Comparison of ENCODE assay signal across 9 cellular contexts in genomic region chr21:16587141-16587570, GRCh38.
DNase-seq lines count a peak whose midpoint lies in the region; ATAC-seq and TF ChIP-seq lines count a peak whose summit lies in the region.
"Had no signal": no experiment of that assay in that cellular context is flagged by ENCODE, and none has a peak within 500 bp of the region (broad histone marks: within the 10 kb centered on the region; RNA-seq: fewer than 3 reads in every experiment).

No MANE protein-coding gene starts in this region.

- H3K4me3 Mint-ChIP-seq in activated T-helper 2 cell treated with anti-CD3 and anti-CD28 coated beads, Interferon-gamma antibody, Interleukin-2, Interleukin-4, amounts not matched to agents 10 μg/mL and 5 μg/mL and 100 μg/mL, durations not matched to agents 14 hours and 24 hours and 36 hours (ENCODE audit: low read depth): no peak overlapping the region
- H3K4me3 Mint-ChIP-seq: B cell had no signal

- ATAC-seq in aorta (ENCODE audit: low FRiP score): peak; percentile 55
- no peak for ATAC-seq in GM21423 (IDR thresholded peaks at IDR 0.05; ENCODE audit: unreplicated experiment)

- DNase-seq in NCI-H524 (lab: John Stamatoyannopoulos, UW) (peak; percentile 10 to 61), NCI-H524 treated with DMSO at 0.1 percent for 48 hours (lab: John Stamatoyannopoulos, UW) (no peak), breast epithelium (ENCODE audit: low spot score in 2 of 2) (peak in 1 of 2 donors; percentile 48), aorta (peak; percentile 52 to 75)
- DNase-seq in activated CD4-positive, CD25-positive, alpha-beta regulatory T cell treated with anti-CD3 and anti-CD28 coated beads, Interleukin-2, amount 50 U/mL, for 72 hours: no peak
- no peak for DNase-seq in activated T-helper 2 cell treated with anti-CD3 and anti-CD28 coated beads, Interferon-gamma antibody, Interleukin-2, Interleukin-4, amounts not matched to agents 10 μg/mL and 5 μg/mL and 100 μg/mL, durations not matched to agents 14 hours and 24 hours and 36 hours (ENCODE audit: low spot score)

- TF ChIP-seq RAD21 in liver (IDR thresholded peaks at IDR 0.05): peak; percentile 56 to 58

- H3K9me3 Mint-ChIP-seq in activated T-helper 2 cell treated with anti-CD3 and anti-CD28 coated beads, Interferon-gamma antibody, Interleukin-2, Interleukin-4, amounts not matched to agents 10 μg/mL and 5 μg/mL and 100 μg/mL, durations not matched to agents 14 hours and 24 hours and 36 hours: peaks cover 3% of the 10 kb centered on the region

- no peaks in the 10 kb centered on the region for H3K4me1 Mint-ChIP-seq in activated T-helper 2 cell treated with anti-CD3 and anti-CD28 coated beads, Interferon-gamma antibody, Interleukin-2, Interleukin-4, amounts not matched to agents 10 μg/mL and 5 μg/mL and 100 μg/mL, durations not matched to agents 14 hours and 24 hours and 36 hours (ENCODE audit: low read depth)
- H3K4me1 Mint-ChIP-seq: B cell had no signal

- TF ChIP-seq CTCF in breast epithelium (IDR thresholded peaks at IDR 0.05) (no peak), liver (IDR thresholded peaks at IDR 0.05; ENCODE audit: low read depth, low read length, missing input control) (no peak)

- H3K27me3 ChIP-seq in breast epithelium (no peaks in the 10 kb centered on the region), liver (ENCODE audit: control insufficient read depth in 4 of 4, insufficient read depth in 4 of 4, low read length in 3 of 4) (no peaks in the 10 kb centered on the region), aorta (ENCODE audit: control insufficient read depth in 1 of 2, insufficient read depth in 2 of 2, low read length in 1 of 2) (no peaks in the 10 kb centered on the region)

- peak overlapping the region; percentile 32 to 67 for H3K9ac ChIP-seq in liver (ENCODE audit: low read depth in 1 of 2, low read length in 2 of 2)

- 33% methylated on average over 5 of the region's 5 CpGs for WGBS in liver
- 9 to 11% methylated on average over 5 of the region's 5 CpGs for WGBS in aorta, 2 donors

- H3K9me3 ChIP-seq in breast epithelium: no peaks in the 10 kb centered on the region
- H3K9me3 ChIP-seq in liver (ENCODE audit: control insufficient read depth in 4 of 4, low read length in 3 of 4): no peaks in the 10 kb centered on the region
- H3K9me3 ChIP-seq in aorta (ENCODE audit: control insufficient read depth, low read length): no peaks in the 10 kb centered on the region

- no peaks in the 10 kb centered on the region for H3K4me1 ChIP-seq in breast epithelium
- peaks cover 1 to 12% (median 6%) of the 10 kb centered on the region in 4 donors for H3K4me1 ChIP-seq in liver (ENCODE audit: control insufficient read depth in 4 of 4, insufficient read depth in 4 of 4, low read length in 3 of 4)
- H3K4me1 ChIP-seq in aorta (ENCODE audit: control insufficient read depth in 1 of 2, insufficient read depth in 2 of 2, low read length in 2 of 2): no peaks in the 10 kb centered on the region

- no peak for TF ChIP-seq POLR2A in breast epithelium (IDR thresholded peaks at IDR 0.05)

- no peak overlapping the region for H3K27ac Mint-ChIP-seq in activated T-helper 2 cell treated with anti-CD3 and anti-CD28 coated beads, Interferon-gamma antibody, Interleukin-2, Interleukin-4, amounts not matched to agents 10 μg/mL and 5 μg/mL and 100 μg/mL, durations not matched to agents 14 hours and 24 hours and 36 hours
- H3K27ac Mint-ChIP-seq: B cell had no signal

- intact Hi-C loops in breast epithelium (cut with DNase I; ENCODE audit: low total_unique reads) (no loop called here), aorta (cut with DNase I) (loop anchor here in 1 of 2 donors (5.0 kb wide), 1 partner anchor 55 kb away; no protein-coding TSS in a partner anchor)
- intact Hi-C loops in activated T-helper 2 cell treated with anti-CD3 and anti-CD28 coated beads, Interferon-gamma antibody, Interleukin-2, Interleukin-4, amounts not matched to agents 10 μg/mL and 5 μg/mL and 100 μg/mL, durations not matched to agents 14 hours and 24 hours and 36 hours (cut with micrococcal nuclease): no loop called here

- H3K36me3 ChIP-seq in breast epithelium (no peaks in the 10 kb centered on the region), liver (ENCODE audit: control insufficient read depth in 4 of 4, insufficient read depth in 3 of 4, low read depth in 1 of 4, low read length in 3 of 4) (no peaks in the 10 kb centered on the region), aorta (ENCODE audit: control insufficient read depth in 1 of 2, insufficient read depth in 2 of 2, low read length in 1 of 2) (no peaks in the 10 kb centered on the region)

- H3K4me3 ChIP-seq in breast epithelium: peak overlapping the region; percentile 19 to 53 (median 52)
- peak overlapping the region; percentile 21 to 46 (median 24) for H3K4me3 ChIP-seq in liver (ENCODE audit: low read depth in 1 of 3, low read length in 3 of 3)
- peak overlapping the region; percentile 45 to 84 for H3K4me3 ChIP-seq in aorta (ENCODE audit: low read length in 2 of 2)

- H3K27me3 Mint-ChIP-seq in activated T-helper 2 cell treated with anti-CD3 and anti-CD28 coated beads, Interferon-gamma antibody, Interleukin-2, Interleukin-4, amounts not matched to agents 10 μg/mL and 5 μg/mL and 100 μg/mL, durations not matched to agents 14 hours and 24 hours and 36 hours (ENCODE audit: low read depth): no peaks in the 10 kb centered on the region
- H3K27me3 Mint-ChIP-seq: B cell had no signal

- H3K27ac ChIP-seq in breast epithelium (peak overlapping the region; percentile 74 to 91), liver (ENCODE audit: low read depth in 1 of 2, low read length in 2 of 2) (peak overlapping the region; percentile 89 to 90), aorta (ENCODE audit: low read depth in 1 of 2, low read length in 2 of 2) (peak overlapping the region; percentile 8 to 28)

- H3K36me3 Mint-ChIP-seq in activated T-helper 2 cell treated with anti-CD3 and anti-CD28 coated beads, Interferon-gamma antibody, Interleukin-2, Interleukin-4, amounts not matched to agents 10 μg/mL and 5 μg/mL and 100 μg/mL, durations not matched to agents 14 hours and 24 hours and 36 hours (ENCODE audit: low read depth): no peaks in the 10 kb centered on the region

TF ChIP-seq in liver, 16 proteins besides CTCF, POLR2A, EP300 and RAD21 (continues in another document):
- no peak for TF ChIP-seq EGR1 (IDR thresholded peaks at IDR 0.05; ENCODE audit: low read depth in 2 of 2)
- TF ChIP-seq REST (IDR thresholded peaks at IDR 0.05): peak; percentile 60
- no peak for TF ChIP-seq ATF3 (IDR thresholded peaks at IDR 0.05)
- TF ChIP-seq MAX (IDR thresholded peaks at IDR 0.05): peak; percentile 49
- TF ChIP-seq FOXA1 (IDR thresholded peaks at IDR 0.05): peak; percentile 74
- TF ChIP-seq ZBTB33 (IDR thresholded peaks at IDR 0.05): peak; percentile 78
- no peak for TF ChIP-seq HNF4G (IDR thresholded peaks at IDR 0.05)
- peak in 1 of 2 donors; percentile 74 for TF ChIP-seq JUND (IDR thresholded peaks at IDR 0.05)
- TF ChIP-seq SP1 (IDR thresholded peaks at IDR 0.05): peak; percentile 73
- no peak for TF ChIP-seq NR2F2 (IDR thresholded peaks at IDR 0.05)
- TF ChIP-seq RXRA (IDR thresholded peaks at IDR 0.05): peak; percentile 74 to 76
- no peak for TF ChIP-seq TAF1 (conservative IDR thresholded peaks at IDR 0.05)
- TF ChIP-seq YY1 (IDR thresholded peaks at IDR 0.05): peak; percentile 88
- TF ChIP-seq GABPA (IDR thresholded peaks at IDR 0.05 in 1 of 2, conservative IDR thresholded peaks at IDR 0.05 in 1 of 2): no peak

Comparison
In these comparisons a context has a peak if more than half of its experiments do, and no peak if none do; other contexts are left out.
1. DNase-seq: peak in NCI-H524 (2 of 2) and aorta (2 of 2); none in NCI-H524 treated with DMSO at 0.1 percent for 48 hours (single experiment), activated CD4-positive, CD25-positive, alpha-beta regulatory T cell treated with anti-CD3 and anti-CD28 coated beads, Interleukin-2, amount 50 U/mL, for 72 hours (single experiment) and activated T-helper 2 cell treated with anti-CD3 and anti-CD28 coated beads, Interferon-gamma antibody, Interleukin-2, Interleukin-4, amounts not matched to agents 10 μg/mL and 5 μg/mL and 100 μg/mL, durations not matched to agents 14 hours and 24 hours and 36 hours (single experiment).
2. H3K27ac ChIP-seq: peak in every context shown above with its lines; median percentile 90 in liver; 82 in breast epithelium; 18 in aorta.
3. Peak in every context shown above with its lines, with median percentiles within 50 percentile points of each other: H3K4me3 ChIP-seq.